ENCODE assay signal across 33 cellular contexts in genomic region chr5:173410459-173411233, GRCh38.
"Had no signal": no experiment of that assay in that cellular context is flagged by ENCODE, and none has a peak within 500 bp of the region (broad histone marks: within the 10 kb centered on the region; RNA-seq: fewer than 3 reads in every experiment).

No MANE protein-coding gene starts in this region.

- ATAC-seq: activated CD8-positive, alpha-beta T cell treated with anti-CD3 and anti-CD28 coated beads, Interleukin-2, amount 10 ng/mL, durations not matched to agents 7 days and 5 days; activated naive CD4-positive, alpha-beta T cell treated with anti-CD3 and anti-CD28 coated beads, Interleukin-2, amount 50 U/mL, for 72 hours; body of pancreas; PC-3 had no signal

- H3K4me3 Mint-ChIP-seq: activated CD4-positive, alpha-beta T cell treated with anti-CD3 and anti-CD28 coated beads, Interleukin-2, amount 10 ng/mL, durations not matched to agents 24 days and 14 days; activated CD8-positive, alpha-beta T cell treated with anti-CD3 and anti-CD28 coated beads, Interleukin-2, amount 10 ng/mL, durations not matched to agents 7 days and 5 days; activated naive CD4-positive, alpha-beta T cell treated with anti-CD3 and anti-CD28 coated beads for 36 hours; activated T-cell treated with anti-CD3 and anti-CD28 coated beads, Interleukin-2, amount 50 U/mL, for 24 hours; T-helper 1 cell treated with Interleukin-12 subunit alpha and Interleukin-12 subunit beta and Interleukin-4 antibody, amounts not matched to agents 30 μg/mL and 1 μg/mL, for 36 hours; T-helper 2 cell treated with Interferon-gamma antibody and Interleukin-4, amounts not matched to agents 5 μg/mL and 100 μg/mL, for 36 hours had no signal

- H3K9me3 ChIP-seq: adrenal gland, body of pancreas, breast epithelium, MG63, Peyer's patch, SK-N-SH had no signal

- DNase-seq: activated CD4-positive, alpha-beta T cell treated with anti-CD3 and anti-CD28 coated beads, Interleukin-2, amount 10 ng/mL, durations not matched to agents 24 days and 14 days; activated CD4-positive, alpha-beta T cell treated with anti-CD3 and anti-CD28 coated beads, Interleukin-2, amount 50 U/mL, for 48 hours; activated CD8-positive, alpha-beta T cell treated with anti-CD3 and anti-CD28 coated beads, Interleukin-2, amount 10 ng/mL, durations not matched to agents 7 days and 5 days; activated gamma-delta T cell treated with Interleukin-2 at 50 U/mL for 16 hours; activated naive CD4-positive, alpha-beta T cell treated with anti-CD3 and anti-CD28 coated beads for 36 hours; activated T-cell treated with anti-CD3 and anti-CD28 coated beads, Interleukin-2, amount 50 U/mL, for 24 hours; adrenal gland; body of pancreas; Karpas-422; KBM-7; MG63; MV-4-11; NCI-H1092; NCI-H1436 treated with DMSO at 0.1 percent for 48 hours; NCI-H1694 treated with DMSO at 0.1 percent for 48 hours; NCI-H2029; NCI-H2107; NCI-H2171; NCI-H510A; NCI-H526; NCI-H748 treated with DMSO at 0.1 percent for 48 hours; NK-92 treated with Interleukin-12 subunit alpha and Interleukin-12 subunit beta, amount 100 ng/mL, for 24 hours; PC-3; Peyer's patch; RPMI8226; SHP77 treated with DMSO at 0.1 percent for 48 hours; SK-N-SH had no signal

- H3K27ac Mint-ChIP-seq: activated CD4-positive, alpha-beta T cell treated with anti-CD3 and anti-CD28 coated beads, Interleukin-2, amount 10 ng/mL, durations not matched to agents 24 days and 14 days; activated CD8-positive, alpha-beta T cell treated with anti-CD3 and anti-CD28 coated beads, Interleukin-2, amount 10 ng/mL, durations not matched to agents 7 days and 5 days; activated naive CD4-positive, alpha-beta T cell treated with anti-CD3 and anti-CD28 coated beads for 36 hours; activated naive CD4-positive, alpha-beta T cell treated with anti-CD3 and anti-CD28 coated beads, Interleukin-2, amount 50 U/mL, for 72 hours; activated T-cell treated with anti-CD3 and anti-CD28 coated beads, Interleukin-2, amount 50 U/mL, for 24 hours; activated T-helper 2 cell treated with anti-CD3 and anti-CD28 coated beads, Interferon-gamma antibody, Interleukin-2, Interleukin-4, amounts not matched to agents 10 μg/mL and 5 μg/mL and 100 μg/mL, durations not matched to agents 14 hours and 24 hours and 36 hours; T-helper 1 cell treated with Interleukin-12 subunit alpha and Interleukin-12 subunit beta and Interleukin-4 antibody, amounts not matched to agents 30 μg/mL and 1 μg/mL, for 36 hours; T-helper 2 cell treated with Interferon-gamma antibody and Interleukin-4, amounts not matched to agents 5 μg/mL and 100 μg/mL, for 36 hours had no signal

- H3K4me2 ChIP-seq: SK-N-SH had no signal

- H3K36me3 Mint-ChIP-seq: activated naive CD4-positive, alpha-beta T cell treated with anti-CD3 and anti-CD28 coated beads, Interleukin-2, amount 50 U/mL, for 72 hours had no signal

- H3K27me3 ChIP-seq: body of pancreas, breast epithelium, MG63, Peyer's patch, SJSA1 had no signal

- H3K27me3 Mint-ChIP-seq: activated CD4-positive, alpha-beta T cell treated with anti-CD3 and anti-CD28 coated beads, Interleukin-2, amount 10 ng/mL, durations not matched to agents 24 days and 14 days had no signal

- H3K4me1 Mint-ChIP-seq: activated CD4-positive, alpha-beta T cell treated with anti-CD3 and anti-CD28 coated beads, Interleukin-2, amount 10 ng/mL, durations not matched to agents 24 days and 14 days had no signal

- H3K9me3 Mint-ChIP-seq: activated CD4-positive, alpha-beta T cell treated with anti-CD3 and anti-CD28 coated beads, Interleukin-2, amount 10 ng/mL, durations not matched to agents 24 days and 14 days; activated T-cell treated with anti-CD3 and anti-CD28 coated beads, Interleukin-2, amount 50 U/mL, for 24 hours; activated T-helper 2 cell treated with anti-CD3 and anti-CD28 coated beads, Interferon-gamma antibody, Interleukin-2, Interleukin-4, amounts not matched to agents 10 μg/mL and 5 μg/mL and 100 μg/mL, durations not matched to agents 14 hours and 24 hours and 36 hours; T-helper 1 cell treated with Interleukin-12 subunit alpha and Interleukin-12 subunit beta and Interleukin-4 antibody, amounts not matched to agents 30 μg/mL and 1 μg/mL, for 36 hours; T-helper 2 cell treated with Interferon-gamma antibody and Interleukin-4, amounts not matched to agents 5 μg/mL and 100 μg/mL, for 36 hours had no signal

- H3K27ac ChIP-seq: adrenal gland, body of pancreas, breast epithelium, Peyer's patch, SJSA1 had no signal

- H3K9ac ChIP-seq: SK-N-SH had no signal

- H3K4me1 ChIP-seq: adrenal gland, body of pancreas, breast epithelium, Peyer's patch had no signal

- H3K36me3 ChIP-seq: adrenal gland, breast epithelium, MG63, Peyer's patch, SJSA1 had no signal

- H3K4me3 ChIP-seq: adrenal gland, body of pancreas, breast epithelium, MG63, Peyer's patch, SJSA1 had no signal
